In genomic region chr1:202642212-202642611, GRCh38 we compare ENCODE assay signal across 17 cellular contexts.
DNase-seq lines count a peak whose midpoint lies in the region; ATAC-seq and TF ChIP-seq lines count a peak whose summit lies in the region.
"Had no signal": no experiment of that assay in that cellular context is flagged by ENCODE, and none has a peak within 500 bp of the region (broad histone marks: within the 10 kb centered on the region; RNA-seq: fewer than 3 reads in every experiment).

No MANE protein-coding gene starts in this region.

- H3K36me3 ChIP-seq in heart left ventricle, result no peaks in the 10 kb centered on the region
- no peaks in the 10 kb centered on the region for H3K36me3 ChIP-seq in right atrium auricular region
- H3K36me3 ChIP-seq in ascending aorta, result no peaks in the 10 kb centered on the region
- H3K36me3 ChIP-seq in stomach, result no peaks in the 10 kb centered on the region
- H3K36me3 ChIP-seq: gastroesophageal sphincter, HAP-1, SJSA1 had no signal

- DNase-seq in heart left ventricle (no peak), right atrium auricular region (ENCODE audit: low spot score) (no peak), ascending aorta (ENCODE audit: low spot score in 2 of 2) (no peak), stomach (no peak), D341Med (ENCODE audit: low spot score) (no peak), NCI-H2107 treated with DMSO at 0.1 percent for 48 hours (lab: John Stamatoyannopoulos, UW; ENCODE audit: unreplicated experiment) (no peak)
- DNase-seq: ACHN; body of pancreas; KG1; NCI-H1417 treated with DMSO at 0.1 percent for 48 hours; NCI-H446 treated with DMSO at 0.1 percent for 48 hours; stimulated activated naive B cell treated with anti-CD40 and anti-IgM and Interleukin-4, amounts not matched to agents 10 μg/mL and 1 μg/mL and 100 μg/mL, for 72 hours had no signal

- TF ChIP-seq CTCF in heart left ventricle (IDR thresholded peaks at IDR 0.05), result no peak
- TF ChIP-seq CTCF in right atrium auricular region (IDR thresholded peaks at IDR 0.05), result no peak
- no peak for TF ChIP-seq CTCF in ascending aorta (IDR thresholded peaks at IDR 0.05)
- TF ChIP-seq CTCF in stomach (IDR thresholded peaks at IDR 0.05), result no peak

- TF ChIP-seq POLR2A in heart left ventricle (IDR thresholded peaks at IDR 0.05), result no peak
- no peak for TF ChIP-seq POLR2A in stomach (IDR thresholded peaks at IDR 0.05)

- TF ChIP-seq EP300 in stomach (IDR thresholded peaks at IDR 0.05), result no peak

- H3K9me3 ChIP-seq in heart left ventricle (no peaks in the 10 kb centered on the region), right atrium auricular region (no peaks in the 10 kb centered on the region), ascending aorta (no peaks in the 10 kb centered on the region), iPS-18c (ENCODE audit: control insufficient read depth, insufficient read depth, low read length) (peaks cover 2% of the 10 kb centered on the region), stomach (no peaks in the 10 kb centered on the region)
- H3K9me3 ChIP-seq: body of pancreas, gastroesophageal sphincter, HAP-1, SJSA1 had no signal

- WGBS in heart left ventricle, 4 donors, result 29 to 53% (median 30%) methylated on average over 11 to 20 of the region's 20 CpGs
- WGBS in stomach, 5 donors, result 0 to 51% (median 36%) methylated on average over 1 to 20 of the region's 20 CpGs

- H3K4me3 ChIP-seq in heart left ventricle, result peak overlapping the region in 7 of 12 donors; percentile 25 to 47 (median 43)
- peak overlapping the region in 1 of 2 donors; percentile 44 for H3K4me3 ChIP-seq in right atrium auricular region
- peak overlapping the region; percentile 55 to 64 for H3K4me3 ChIP-seq in ascending aorta
- H3K4me3 ChIP-seq in iPS-18c (ENCODE audit: insufficient read depth, low read depth, low read length), result peak overlapping the region; percentile 71
- peak overlapping the region in 3 of 4 donors; percentile 39 to 52 (median 41) for H3K4me3 ChIP-seq in stomach
- H3K4me3 ChIP-seq: body of pancreas, HAP-1, SJSA1 had no signal

- no peak overlapping the region for H3K27ac ChIP-seq in heart left ventricle
- H3K27ac ChIP-seq in right atrium auricular region, result no peak overlapping the region
- no peak overlapping the region for H3K27ac ChIP-seq in ascending aorta
- H3K27ac ChIP-seq in stomach, result no peak overlapping the region
- H3K27ac ChIP-seq: body of pancreas, gastroesophageal sphincter, SJSA1 had no signal

- H3K27me3 ChIP-seq in heart left ventricle (peaks cover 16 to 94% (median 28%) of the 10 kb centered on the region in 9 donors), right atrium auricular region (peaks cover 10 to 11% of the 10 kb centered on the region in 2 donors), ascending aorta (peaks cover 22% of the 10 kb centered on the region), stomach (peaks cover 10 to 100% (median 36%) of the 10 kb centered on the region in 3 donors)

- H3K4me1 ChIP-seq in heart left ventricle (peaks cover 0 to 32% (median 13%) of the 10 kb centered on the region in 12 donors), right atrium auricular region (peaks cover 0 to 23% of the 10 kb centered on the region in 2 donors), ascending aorta (peaks cover 11 to 15% of the 10 kb centered on the region in 2 donors), stomach (peaks cover 21 to 35% (median 28%) of the 10 kb centered on the region in 4 donors)

- intact Hi-C loops in heart left ventricle (cut with DNase I) (no loop called here), ascending aorta (cut with DNase I) (no loop called here), stomach (cut with DNase I; ENCODE audit: low total_unique reads) (no loop called here)

- ATAC-seq in heart left ventricle, result no peak
- ATAC-seq in HG03342 (IDR thresholded peaks at IDR 0.05; ENCODE audit: unreplicated experiment), result no peak
